Comparison of ENCODE assay signal across 1 cellular context in genomic region chr12:77925536-77926108, GRCh38.
TF ChIP-seq lines count a peak whose summit lies in the region.

No MANE protein-coding gene starts in this region.

TF ChIP-seq in WTC11, 78 proteins besides CTCF, POLR2A, EP300 and RAD21 (continued from another document):
- TF ChIP-seq ZNF281 (CRISPR knock-in tag; IDR thresholded peaks at IDR 0.05) (no peak), ZNF232 (CRISPR knock-in tag; IDR thresholded peaks at IDR 0.05) (0 out of 2 replicates have a peak, but pooled peaks have one; percentile 46), SMAD3 (CRISPR knock-in tag; IDR thresholded peaks at IDR 0.05; ENCODE audit: borderline replicate concordance) (no peak), ZNF532 (CRISPR knock-in tag; IDR thresholded peaks at IDR 0.05; ENCODE audit: borderline replicate concordance) (no peak), FOXK1 (CRISPR knock-in tag; IDR thresholded peaks at IDR 0.05) (no peak), GRHL2 (CRISPR knock-in tag; IDR thresholded peaks at IDR 0.05; ENCODE audit: insufficient replicate concordance, severe bottlenecking) (no peak), ZBTB21 (CRISPR knock-in tag; IDR thresholded peaks at IDR 0.05; ENCODE audit: borderline replicate concordance) (no peak), ELF4 (CRISPR knock-in tag; IDR thresholded peaks at IDR 0.05; ENCODE audit: low read depth) (no peak), E2F1 (CRISPR knock-in tag; IDR thresholded peaks at IDR 0.05) (no peak)
